In the genomic region with DNA sequence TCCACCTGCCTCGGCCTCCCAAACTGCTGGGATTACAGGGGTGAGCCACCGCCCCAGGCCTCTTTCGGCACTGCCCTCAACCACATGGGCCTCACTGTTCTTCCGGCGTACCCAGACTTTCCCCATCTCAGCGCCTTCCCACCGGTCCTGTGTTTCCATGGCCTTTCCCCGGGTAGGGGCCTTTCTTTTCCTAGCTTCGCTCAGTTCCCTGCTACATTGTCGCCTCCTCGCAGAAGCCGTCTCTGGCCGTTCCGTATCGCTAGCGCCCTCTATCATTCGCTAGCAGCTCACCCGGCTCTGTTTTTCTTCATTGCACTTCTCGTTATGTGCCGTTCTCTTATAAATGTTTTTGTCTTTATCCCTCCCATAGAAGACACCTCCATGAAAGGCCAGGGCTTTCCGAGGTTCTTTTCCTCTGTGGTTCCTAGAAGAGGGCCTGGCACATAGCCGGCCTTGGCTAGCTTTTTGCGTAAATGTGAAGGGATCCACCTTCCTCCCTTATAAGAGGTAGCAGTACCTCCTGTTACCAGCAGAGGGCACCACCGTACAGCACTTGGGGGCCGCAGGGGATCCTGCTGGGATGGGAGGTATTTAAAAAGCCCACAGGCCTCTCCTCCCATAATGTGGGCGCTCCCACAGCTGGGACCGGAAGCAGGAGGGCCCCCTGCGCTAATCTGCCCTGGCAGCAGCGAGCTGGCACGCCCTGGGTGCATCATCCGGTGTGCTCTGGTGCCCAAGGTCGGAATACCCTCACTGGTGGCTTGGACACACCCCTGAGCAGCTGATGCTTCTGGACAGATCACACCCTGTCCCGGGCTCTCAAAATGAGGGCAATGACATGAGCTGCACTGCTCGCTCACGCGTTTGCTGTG, we compare ENCODE assay signal across 1 cellular context.
TF ChIP-seq lines count a peak whose summit lies in the region.

No MANE protein-coding gene starts in this region.

TF ChIP-seq in HepG2, 621 proteins besides CTCF, POLR2A, EP300 and RAD21 (continued from another document and continues in another):
- TF ChIP-seq ZNF484 (CRISPR knock-in tag; IDR thresholded peaks at IDR 0.05; ENCODE audit: borderline replicate concordance, low read depth) (no peak), MAFF (IDR thresholded peaks at IDR 0.05; ENCODE audit: low read depth, low read length) (no peak), PHF21A (CRISPR knock-in tag; IDR thresholded peaks at IDR 0.05) (peak; percentile 53), SAP130 (CRISPR knock-in tag; IDR thresholded peaks at IDR 0.05; ENCODE audit: low read depth) (peak; percentile 52; the same call in 1 of the 2 replicates), ZNF280B (CRISPR knock-in tag; IDR thresholded peaks at IDR 0.05; ENCODE audit: borderline replicate concordance) (no peak), SMC3 (IDR thresholded peaks at IDR 0.05; ENCODE audit: low read length) (peak; percentile 88), PATZ1 (CRISPR knock-in tag; IDR thresholded peaks at IDR 0.05) (peak; percentile 59), MYNN (CRISPR knock-in tag; IDR thresholded peaks at IDR 0.05; ENCODE audit: low read depth) (no peak), MXD3 (CRISPR knock-in tag; IDR thresholded peaks at IDR 0.05) (0 out of 2 replicates have a peak, but pooled peaks have one; percentile 46), ZNF530 (CRISPR knock-in tag; IDR thresholded peaks at IDR 0.05; ENCODE audit: low read depth) (no peak), AHDC1 (CRISPR knock-in tag; IDR thresholded peaks at IDR 0.05; ENCODE audit: borderline replicate concordance) (peak; percentile 11; the same call in 1 of the 2 replicates), ZNF737 (CRISPR knock-in tag; IDR thresholded peaks at IDR 0.05; ENCODE audit: borderline replicate concordance) (no peak), SRF (IDR thresholded peaks at IDR 0.05; ENCODE audit: low read depth, low read length) (0 out of 2 replicates have a peak, but pooled peaks have one; percentile 3), ZNF580 (CRISPR knock-in tag; IDR thresholded peaks at IDR 0.05; ENCODE audit: borderline replicate concordance, low read depth) (0 out of 2 replicates have a peak, but pooled peaks have one; percentile 13), ZSCAN22 (CRISPR knock-in tag; IDR thresholded peaks at IDR 0.05) (no peak), HOXA7 (CRISPR knock-in tag; IDR thresholded peaks at IDR 0.05) (no peak), ARNTL (CRISPR knock-in tag; IDR thresholded peaks at IDR 0.05) (no peak), PHB2 (IDR thresholded peaks at IDR 0.05; ENCODE audit: partially characterized antibody) (no peak), KDM5B (CRISPR knock-in tag; IDR thresholded peaks at IDR 0.05; ENCODE audit: borderline replicate concordance) (0 out of 2 replicates have a peak, but pooled peaks have one; percentile 34), KMT2A (CRISPR knock-in tag; IDR thresholded peaks at IDR 0.05) (peak; percentile 26; the same call in 1 of the 2 replicates), ZNF414 (CRISPR knock-in tag; IDR thresholded peaks at IDR 0.05) (0 out of 2 replicates have a peak, but pooled peaks have one; percentile 24), ZNF317 (CRISPR knock-in tag; IDR thresholded peaks at IDR 0.05) (no peak), PRDM10 (CRISPR knock-in tag; IDR thresholded peaks at IDR 0.05; ENCODE audit: low read depth) (peak; percentile 78; the same call in 1 of the 2 replicates), ZNF775 (CRISPR knock-in tag; IDR thresholded peaks at IDR 0.05; ENCODE audit: borderline replicate concordance) (no peak), MYPOP (CRISPR knock-in tag; IDR thresholded peaks at IDR 0.05) (0 out of 2 replicates have a peak, but pooled peaks have one; percentile 35), RXRB (CRISPR knock-in tag; IDR thresholded peaks at IDR 0.05; ENCODE audit: borderline replicate concordance) (peak; percentile 22; the same call in 1 of the 2 replicates), KDM5A (IDR thresholded peaks at IDR 0.05; ENCODE audit: borderline replicate concordance, low read length) (peak; percentile 71; the same call in 1 of the 2 replicates), ZNF354B (CRISPR knock-in tag; IDR thresholded peaks at IDR 0.05) (no peak), ZNF766 (CRISPR knock-in tag; IDR thresholded peaks at IDR 0.05; ENCODE audit: borderline replicate concordance) (0 out of 2 replicates have a peak, but pooled peaks have one; percentile 23), TBL1XR1 (IDR thresholded peaks at IDR 0.05; ENCODE audit: borderline replicate concordance, low read length, partially characterized antibody) (no peak), CEBPG (CRISPR knock-in tag; IDR thresholded peaks at IDR 0.05) (no peak), ZNF124 (CRISPR knock-in tag; IDR thresholded peaks at IDR 0.05) (0 out of 2 replicates have a peak, but pooled peaks have one; percentile 43)
- TF ChIP-seq, protein P1, sequence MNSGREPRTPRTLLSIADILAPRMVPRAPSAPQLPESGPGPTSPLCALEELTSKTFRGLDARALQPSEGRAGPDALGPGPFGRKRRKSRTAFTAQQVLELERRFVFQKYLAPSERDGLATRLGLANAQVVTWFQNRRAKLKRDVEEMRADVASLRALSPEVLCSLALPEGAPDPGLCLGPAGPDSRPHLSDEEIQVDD (CRISPR knock-in tag; IDR thresholded peaks at IDR 0.05; ENCODE audit: borderline replicate concordance): no peak
- TF ChIP-seq, protein P2, sequence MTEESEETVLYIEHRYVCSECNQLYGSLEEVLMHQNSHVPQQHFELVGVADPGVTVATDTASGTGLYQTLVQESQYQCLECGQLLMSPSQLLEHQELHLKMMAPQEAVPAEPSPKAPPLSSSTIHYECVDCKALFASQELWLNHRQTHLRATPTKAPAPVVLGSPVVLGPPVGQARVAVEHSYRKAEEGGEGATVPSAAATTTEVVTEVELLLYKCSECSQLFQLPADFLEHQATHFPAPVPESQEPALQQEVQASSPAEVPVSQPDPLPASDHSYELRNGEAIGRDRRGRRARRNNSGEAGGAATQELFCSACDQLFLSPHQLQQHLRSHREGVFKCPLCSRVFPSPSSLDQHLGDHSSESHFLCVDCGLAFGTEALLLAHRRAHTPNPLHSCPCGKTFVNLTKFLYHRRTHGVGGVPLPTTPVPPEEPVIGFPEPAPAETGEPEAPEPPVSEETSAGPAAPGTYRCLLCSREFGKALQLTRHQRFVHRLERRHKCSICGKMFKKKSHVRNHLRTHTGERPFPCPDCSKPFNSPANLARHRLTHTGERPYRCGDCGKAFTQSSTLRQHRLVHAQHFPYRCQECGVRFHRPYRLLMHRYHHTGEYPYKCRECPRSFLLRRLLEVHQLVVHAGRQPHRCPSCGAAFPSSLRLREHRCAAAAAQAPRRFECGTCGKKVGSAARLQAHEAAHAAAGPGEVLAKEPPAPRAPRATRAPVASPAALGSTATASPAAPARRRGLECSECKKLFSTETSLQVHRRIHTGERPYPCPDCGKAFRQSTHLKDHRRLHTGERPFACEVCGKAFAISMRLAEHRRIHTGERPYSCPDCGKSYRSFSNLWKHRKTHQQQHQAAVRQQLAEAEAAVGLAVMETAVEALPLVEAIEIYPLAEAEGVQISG (CRISPR knock-in tag; IDR thresholded peaks at IDR 0.05): peak; percentile 89
